26 cellular contexts compared by ENCODE assay signal in the genomic region with DNA sequence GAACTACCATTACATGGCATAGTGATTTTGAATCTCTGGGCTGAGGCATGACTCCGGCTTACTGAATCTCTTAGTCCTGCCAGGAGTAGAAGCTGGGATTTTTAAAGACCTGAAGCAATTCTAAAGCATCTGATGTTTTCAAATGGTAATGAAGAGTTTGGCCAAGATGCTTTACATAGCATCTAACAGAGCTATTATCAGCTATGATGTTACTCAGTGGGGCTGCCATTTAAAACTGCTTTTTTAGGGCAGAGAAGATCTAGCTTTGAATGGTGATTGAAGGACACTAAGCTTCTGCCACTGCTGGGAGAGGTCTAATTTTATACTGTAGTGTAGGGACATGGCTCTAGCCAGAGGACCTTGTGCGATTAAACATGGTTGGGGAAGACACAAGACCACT.
"Had no signal": no experiment of that assay in that cellular context is flagged by ENCODE, and none has a peak within 500 bp of the region (broad histone marks: within the 10 kb centered on the region; RNA-seq: fewer than 3 reads in every experiment).

No MANE protein-coding gene starts in this region.

- ATAC-seq: foreskin keratinocyte; gastroesophageal sphincter; heart right ventricle; left lobe of liver; naive thymus-derived CD8-positive, alpha-beta T cell; right cardiac atrium; stimulated activated memory B cell treated with anti-CD40 and anti-IgM and Interleukin-4, amounts not matched to agents 10 μg/mL and 1 μg/mL and 100 μg/mL, for 72 hours; stimulated activated naive CD8-positive, alpha-beta T cell treated with anti-CD3 and anti-CD28 coated beads, Interleukin-15, Interleukin-2, amounts not matched to agents 100 U/mL and 50 U/mL, for 24 hours had no signal

- H3K9me3 ChIP-seq: colonic mucosa, esophagus muscularis mucosa, gastroesophageal sphincter, heart right ventricle, prostate gland, sigmoid colon, testis, tibial artery had no signal

- DNase-seq: colonic mucosa; effector CD8-positive, alpha-beta T cell; foreskin keratinocyte; glutamatergic neuron; heart right ventricle; hippocampal formation; kidney; mesenchymal stem cell; naive thymus-derived CD8-positive, alpha-beta T cell; nephron progenitor cell; right cardiac atrium; sigmoid colon; stimulated activated CD4-positive, alpha-beta T cell treated with anti-CD3 and anti-CD28 coated beads, Interleukin-4, amount 100 ng/mL, for 4 hours; stimulated activated naive CD8-positive, alpha-beta T cell treated with anti-CD3 and anti-CD28 coated beads, Interleukin-15, Interleukin-2, amounts not matched to agents 100 U/mL and 50 U/mL, for 24 hours; substantia nigra; testis; tibial artery had no signal

- H3K27me3 Mint-ChIP-seq: central memory CD8-positive, alpha-beta T cell; dendritic cell treated with granulocyte-macrophage colony-stimulating factor and Interleukin-4, amounts not matched to agents 40 ng/mL and 50 ng/mL, for 4 days; stimulated activated memory B cell treated with anti-CD40 and anti-IgM and Interleukin-4, amounts not matched to agents 10 μg/mL and 1 μg/mL and 100 μg/mL, for 72 hours had no signal

- H3K9me3 Mint-ChIP-seq: dendritic cell treated with granulocyte-macrophage colony-stimulating factor and Interleukin-4, amounts not matched to agents 40 ng/mL and 50 ng/mL, for 4 days; nephron progenitor cell; type B pancreatic cell had no signal

- H3K27ac Mint-ChIP-seq: dendritic cell treated with granulocyte-macrophage colony-stimulating factor and Interleukin-4, amounts not matched to agents 40 ng/mL and 50 ng/mL, for 4 days; naive thymus-derived CD8-positive, alpha-beta T cell; nephron progenitor cell; stimulated activated memory B cell treated with anti-CD40 and anti-IgM and Interleukin-4, amounts not matched to agents 10 μg/mL and 1 μg/mL and 100 μg/mL, for 72 hours; type B pancreatic cell had no signal

- H3K4me3 ChIP-seq: colonic mucosa, esophagus muscularis mucosa, gastroesophageal sphincter, heart right ventricle, prostate gland, sigmoid colon, testis, tibial artery had no signal

- H3K4me1 Mint-ChIP-seq: central memory CD8-positive, alpha-beta T cell; naive thymus-derived CD8-positive, alpha-beta T cell; stimulated activated memory B cell treated with anti-CD40 and anti-IgM and Interleukin-4, amounts not matched to agents 10 μg/mL and 1 μg/mL and 100 μg/mL, for 72 hours had no signal

- FAIRE-seq: endothelial cell of umbilical vein, kidney had no signal

- H3K4me3 Mint-ChIP-seq: central memory CD8-positive, alpha-beta T cell; dendritic cell treated with granulocyte-macrophage colony-stimulating factor and Interleukin-4, amounts not matched to agents 40 ng/mL and 50 ng/mL, for 4 days; naive thymus-derived CD8-positive, alpha-beta T cell; nephron progenitor cell; stimulated activated memory B cell treated with anti-CD40 and anti-IgM and Interleukin-4, amounts not matched to agents 10 μg/mL and 1 μg/mL and 100 μg/mL, for 72 hours; type B pancreatic cell had no signal

- H3K27me3 ChIP-seq: colonic mucosa, esophagus muscularis mucosa, foreskin keratinocyte, gastroesophageal sphincter, heart right ventricle, sigmoid colon, testis, tibial artery had no signal

- H3K4me1 ChIP-seq: colonic mucosa, esophagus muscularis mucosa, foreskin keratinocyte, heart right ventricle, prostate gland, sigmoid colon, testis, tibial artery had no signal

- H3K36me3 Mint-ChIP-seq: naive thymus-derived CD8-positive, alpha-beta T cell; stimulated activated memory B cell treated with anti-CD40 and anti-IgM and Interleukin-4, amounts not matched to agents 10 μg/mL and 1 μg/mL and 100 μg/mL, for 72 hours; type B pancreatic cell had no signal

- H3K27ac ChIP-seq: colonic mucosa, esophagus muscularis mucosa, foreskin keratinocyte, gastroesophageal sphincter, heart right ventricle, prostate gland, sigmoid colon, testis, tibial artery had no signal

- H3K36me3 ChIP-seq: colonic mucosa, esophagus muscularis mucosa, gastroesophageal sphincter, heart right ventricle, prostate gland, sigmoid colon, tibial artery had no signal
